ENCODE assay signal across 18 cellular contexts in genomic region chrX:153468008-153468580, GRCh38. TPM values are rescaled to one million over a fixed set of nuclear protein-coding genes. Genes with fewer than 3 reads are reported as not detected.
"Had no signal": no experiment of that assay in that cellular context is flagged by ENCODE, and none has a peak within 500 bp of the region (broad histone marks: within the 10 kb centered on the region; RNA-seq: fewer than 3 reads in every experiment).

No MANE protein-coding gene starts in this region.

- DNase-seq: activated CD4-positive, alpha-beta T cell treated with anti-CD3 and anti-CD28 coated beads, Interleukin-2, amount 10 ng/mL, durations not matched to agents 7 days and 5 days; activated CD8-positive, alpha-beta memory T cell treated with anti-CD3 and anti-CD28 coated beads, Interleukin-2, amount 50 U/mL, for 48 hours; anterior cingulate cortex; cerebellar nuclear complex; dermis blood vessel endothelial cell; gastrocnemius medialis; left cardiac atrium; midbrain; naive B cell; ovary; stimulated activated CD4-positive, alpha-beta T cell treated with anti-CD3 and anti-CD28 coated beads, Interleukin-12 subunit alpha, Interleukin-12 subunit beta, amount 100 ng/mL, for 4 hours; stimulated activated CD4-positive, alpha-beta T cell treated with anti-CD3 and anti-CD28 coated beads, Interleukin-2, amount 100 ng/mL, for 24 hours; uterus had no signal

- H3K9me3 Mint-ChIP-seq: activated CD4-positive, alpha-beta T cell treated with anti-CD3 and anti-CD28 coated beads, Interleukin-2, amount 10 ng/mL, durations not matched to agents 7 days and 5 days; activated T-helper 1 cell treated with anti-CD3 and anti-CD28 coated beads, Interleukin-12 subunit alpha, Interleukin-12 subunit beta, Interleukin-2, Interleukin-4 antibody, amounts not matched to agents 30 ng/mL and 10 ng/mL and 1 ng/mL, durations not matched to agents 14 hours and 24 hours and 36 hours had no signal

- H3K27me3 Mint-ChIP-seq: activated CD4-positive, alpha-beta T cell treated with anti-CD3 and anti-CD28 coated beads, Interleukin-2, amount 10 ng/mL, durations not matched to agents 7 days and 5 days; naive B cell had no signal

- H3K4me1 ChIP-seq: uterus had no signal

- ATAC-seq: gastrocnemius medialis, sciatic nerve had no signal

- H3K27ac ChIP-seq: gastrocnemius medialis, ovary, tibial nerve, uterus had no signal

- H3K9me3 ChIP-seq: gastrocnemius medialis, heart left ventricle, ovary, tibial nerve, uterus had no signal

- H3K4me3 ChIP-seq: gastrocnemius medialis, heart left ventricle, lung, ovary, tibial nerve, uterus had no signal

- H3K27ac Mint-ChIP-seq: activated CD4-positive, alpha-beta T cell treated with anti-CD3 and anti-CD28 coated beads, Interleukin-2, amount 10 ng/mL, durations not matched to agents 7 days and 5 days; activated T-helper 1 cell treated with anti-CD3 and anti-CD28 coated beads, Interleukin-12 subunit alpha, Interleukin-12 subunit beta, Interleukin-2, Interleukin-4 antibody, amounts not matched to agents 30 ng/mL and 10 ng/mL and 1 ng/mL, durations not matched to agents 14 hours and 24 hours and 36 hours had no signal

RNA-seq across cellular contexts. Expression of gene ATP2B3, which starts 49.3 kb away (rescaled TPM):
- polyA plus RNA-seq: heart left ventricle, lung had no signal
